In genomic region chr1:235682216-235682615, GRCh38 we compare ENCODE assay signal across 21 cellular contexts. TPM values are rescaled to one million over a fixed set of nuclear protein-coding genes. Genes with fewer than 3 reads are reported as not detected.
DNase-seq lines count a peak whose midpoint lies in the region; ATAC-seq and TF ChIP-seq lines count a peak whose summit lies in the region.
"Had no signal": no experiment of that assay in that cellular context is flagged by ENCODE, and none has a peak within 500 bp of the region (broad histone marks: within the 10 kb centered on the region; RNA-seq: fewer than 3 reads in every experiment).

No MANE protein-coding gene starts in this region.

- H3K36me3 ChIP-seq in mesendoderm (ENCODE audit: control insufficient read depth, insufficient read depth, low read length): no peaks in the 10 kb centered on the region
- H3K36me3 ChIP-seq in smooth muscle cell (ENCODE audit: low read depth): peaks cover 4% of the 10 kb centered on the region
- H3K36me3 ChIP-seq: BE2C, HAP-1 had no signal

- H3F3A ChIP-seq in smooth muscle cell (ENCODE audit: low read depth): no peaks in the 10 kb centered on the region

- H3K4me1 Mint-ChIP-seq in WTC11: peaks cover 12% of the 10 kb centered on the region
- H3K4me1 Mint-ChIP-seq: CD14-positive monocyte; CD8-positive, alpha-beta memory T cell had no signal

- H4K5ac ChIP-seq in mesendoderm (ENCODE audit: low read length): no peak overlapping the region

- POLR2A ChIA-PET in WTC11 (lab: Charles Lee) (no interaction called here), GM10248 (lab: Yijun Ruan, JAX) (no interaction called here)

- no peaks in the 10 kb centered on the region for H3K36me3 Mint-ChIP-seq in WTC11

- no CpG with 5 or more reads among the region's 3 CpGs for WGBS in mesendoderm (ENCODE audit: extremely low coverage, insufficient coverage, low lambda C conversion rate)
- 100% methylated on average over 3 of the region's 3 CpGs for WGBS in smooth muscle cell (ENCODE audit: low lambda C conversion rate)

- H3K18ac ChIP-seq in mesendoderm (ENCODE audit: low read length): no peak overlapping the region

- H3K27ac ChIP-seq in mesendoderm (ENCODE audit: low read depth, low read length): no peak overlapping the region
- peak overlapping the region; percentile 47 for H3K27ac ChIP-seq in smooth muscle cell (ENCODE audit: low read depth)
- H3K27ac ChIP-seq: 22Rv1; A549; BLaER1 treated with 17β-estradiol and CSF1 and Interleukin-3, amounts not matched to agents 10 nM and 100 nM had no signal

- no peaks in the 10 kb centered on the region for H3K79me1 ChIP-seq in mesendoderm (ENCODE audit: low read length)

- no peak overlapping the region for H3K23ac ChIP-seq in mesendoderm (ENCODE audit: low read length)

- no peaks in the 10 kb centered on the region for H3K79me2 ChIP-seq in mesendoderm (ENCODE audit: control insufficient read depth, insufficient read depth, low read length)
- H3K79me2 ChIP-seq in smooth muscle cell (ENCODE audit: low read depth): peaks cover 16% of the 10 kb centered on the region

- H4K20me1 ChIP-seq in smooth muscle cell (ENCODE audit: low read depth): peaks cover 48% of the 10 kb centered on the region
- H4K20me1 ChIP-seq: BLaER1 treated with 17β-estradiol and CSF1 and Interleukin-3, amounts not matched to agents 10 nM and 100 nM had no signal

- no peaks in the 10 kb centered on the region for H3K9me3 Mint-ChIP-seq in WTC11
- H3K9me3 Mint-ChIP-seq: CD4-positive, alpha-beta T cell; CD8-positive, alpha-beta memory T cell had no signal

- H2BK15ac ChIP-seq in mesendoderm (replicated peaks; ENCODE audit: low read depth): no peak overlapping the region

- H3K4me3 ChIP-seq in mesendoderm (ENCODE audit: low read length) (no peak overlapping the region), smooth muscle cell (no peak overlapping the region)
- H3K4me3 ChIP-seq: A549; BLaER1 treated with 17β-estradiol and CSF1 and Interleukin-3, amounts not matched to agents 10 nM and 100 nM; HAP-1 had no signal

- peak; percentile 56 for DNase-seq in NCI-H146 (lab: John Stamatoyannopoulos, UW)
- DNase-seq in NCI-H146 treated with DMSO at 0.1 percent for 48 hours (lab: John Stamatoyannopoulos, UW; ENCODE audit: unreplicated experiment): no peak
- no peak for DNase-seq in WTC11 (ENCODE audit: low spot score)
- DNase-seq in mesendoderm: peak; percentile 66
- DNase-seq in smooth muscle cell (lab: John Stamatoyannopoulos, UW; ENCODE audit: unreplicated experiment): no peak
- DNase-seq in GM10248 (ENCODE audit: extremely low spot score): no peak
- no peak for DNase-seq in 8988T
- DNase-seq: ACHN; AML-193; BE2C; CD4-positive, alpha-beta T cell; CD8-positive, alpha-beta memory T cell; DMS 273 treated with DMSO at 0.1 percent for 48 hours; DMS79; GF-D8 had no signal

- H3K4me1 ChIP-seq in mesendoderm (ENCODE audit: control insufficient read depth, low read depth, low read length) (no peaks in the 10 kb centered on the region), smooth muscle cell (ENCODE audit: low read depth) (peaks cover 10% of the 10 kb centered on the region)
- H3K4me1 ChIP-seq: A549; BE2C; BLaER1 treated with 17β-estradiol and CSF1 and Interleukin-3, amounts not matched to agents 10 nM and 100 nM; HAP-1 had no signal

- no peak for TF ChIP-seq CTCF in WTC11 (IDR thresholded peaks at IDR 0.05)
- no peak for TF ChIP-seq CTCF in smooth muscle cell (IDR thresholded peaks at IDR 0.05; ENCODE audit: borderline replicate concordance, insufficient read depth, poor library complexity, severe bottlenecking)
- TF ChIP-seq CTCF in GM10248 (IDR thresholded peaks at IDR 0.05; ENCODE audit: control extremely low read depth, extremely low read depth, low read depth, missing control alignments): no peak

- H3K4me2 ChIP-seq in mesendoderm (ENCODE audit: low read length) (no peak overlapping the region), smooth muscle cell (no peak overlapping the region)
- H3K4me2 ChIP-seq: A549; BLaER1 treated with 17β-estradiol and CSF1 and Interleukin-3, amounts not matched to agents 10 nM and 100 nM had no signal

- H3K27me3 ChIP-seq in mesendoderm (ENCODE audit: insufficient read depth, low read length, poor library complexity) (no peaks in the 10 kb centered on the region), smooth muscle cell (ENCODE audit: low read depth) (no peaks in the 10 kb centered on the region)
- H3K27me3 ChIP-seq: BE2C; BLaER1 treated with 17β-estradiol and CSF1 and Interleukin-3, amounts not matched to agents 10 nM and 100 nM had no signal

- 0 out of 2 replicates have a peak, but pooled peaks have one; percentile 24 for ATAC-seq in WTC11
- ATAC-seq in GM19455 (IDR thresholded peaks at IDR 0.05; ENCODE audit: unreplicated experiment): no peak
- ATAC-seq: A549 had no signal

- H2BK5ac ChIP-seq in mesendoderm (ENCODE audit: low read length): no peak overlapping the region

- no peaks in the 10 kb centered on the region for H3K9me3 ChIP-seq in smooth muscle cell (replicated peaks; ENCODE audit: low read depth)
- H3K9me3 ChIP-seq: A549, BE2C, HAP-1 had no signal

- H3K27ac Mint-ChIP-seq in WTC11: 0 out of 2 replicates have a peak overlapping the region, but pooled peaks have one; percentile 11
- H3K27ac Mint-ChIP-seq: CD4-positive, alpha-beta T cell had no signal

- H3K4me3 Mint-ChIP-seq in WTC11: no peak overlapping the region
- H3K4me3 Mint-ChIP-seq: CD14-positive monocyte; CD4-positive, alpha-beta T cell; CD8-positive, alpha-beta memory T cell had no signal

- no peak overlapping the region for H3K56ac ChIP-seq in mesendoderm (ENCODE audit: low read length)

- no peak overlapping the region for H2AK5ac ChIP-seq in mesendoderm (ENCODE audit: low read length)

- H3K9ac ChIP-seq in mesendoderm (ENCODE audit: low read length) (no peak overlapping the region), smooth muscle cell (ENCODE audit: low read depth) (no peak overlapping the region)
- H3K9ac ChIP-seq: BLaER1 treated with 17β-estradiol and CSF1 and Interleukin-3, amounts not matched to agents 10 nM and 100 nM had no signal

- H2AFZ ChIP-seq in smooth muscle cell (ENCODE audit: low read depth): no peak overlapping the region

- no peak overlapping the region for H3K4ac ChIP-seq in mesendoderm (ENCODE audit: low read depth, low read length)

- H3K27me3 Mint-ChIP-seq in WTC11 (ENCODE audit: low read depth): no peaks in the 10 kb centered on the region
- H3K27me3 Mint-ChIP-seq: CD4-positive, alpha-beta T cell; CD8-positive, alpha-beta memory T cell had no signal

- H4K8ac ChIP-seq in mesendoderm (ENCODE audit: low read depth, low read length): no peak overlapping the region

- CTCF ChIA-PET in WTC11 (lab: Charles Lee) (interaction anchor here (0.9 kb wide), 1 partner anchor 125 kb away, joined by 3 read pairs; no protein-coding TSS in a partner anchor), GM10248 (lab: Yijun Ruan, JAX) (no interaction called here)

- no peak overlapping the region for H2BK120ac ChIP-seq in mesendoderm (ENCODE audit: low read depth, low read length)

TF ChIP-seq in WTC11, 78 proteins besides CTCF, POLR2A, EP300 and RAD21:
- peak; percentile 89 for TF ChIP-seq ZNF423 (CRISPR knock-in tag; IDR thresholded peaks at IDR 0.05)
- no peak for TF ChIP-seq ZNF138 (CRISPR knock-in tag; conservative IDR thresholded peaks at IDR 0.05)

RNA-seq across cellular contexts. Expression of gene GNG4, which starts 32.6 kb away (rescaled TPM):
- total RNA-seq in WTC11 (2021): 38.3 to 40.9 TPM (median 40.8 TPM) in 3 replicates
- polyA plus RNA-seq in mesendoderm (2013, experiment 1 of 2): 38.4 TPM
- 39.6 TPM for polyA plus RNA-seq in mesendoderm (2013, experiment 2 of 2)
- 0.58 and 3.1 TPM in 2 replicates for total RNA-seq in smooth muscle cell
- 2.6 and 2.7 TPM in 2 replicates for polyA plus RNA-seq in smooth muscle cell
- total RNA-seq: CD4-positive, alpha-beta T cell had no signal
- polyA plus RNA-seq: CD14-positive monocyte; CD8-positive, alpha-beta memory T cell had no signal

Comparison
In these comparisons a context has a peak if more than half of its experiments do, and no peak if none do; other contexts are left out.
1. DNase-seq: peak in NCI-H146 (single experiment) and mesendoderm (single experiment); none in NCI-H146 treated with DMSO at 0.1 percent for 48 hours (single experiment), WTC11 (single experiment), smooth muscle cell (single experiment), GM10248 (single experiment) and 8988T (single experiment).